In genomic region chr1:165235777-165236285, GRCh38 we compare ENCODE assay signal across 8 cellular contexts.
DNase-seq lines count a peak whose midpoint lies in the region; ATAC-seq and TF ChIP-seq lines count a peak whose summit lies in the region.

No MANE protein-coding gene starts in this region.

- H3K4me1 ChIP-seq in HAP-1, result peaks cover 3% of the 10 kb centered on the region; the same call in 1 of the 2 replicates
- H3K4me1 ChIP-seq in skeletal muscle satellite cell (ENCODE audit: control insufficient read depth, insufficient read depth, low read length), result no peaks in the 10 kb centered on the region
- H3K4me1 ChIP-seq in naive thymus-derived CD4-positive, alpha-beta T cell (ENCODE audit: control insufficient read depth in 2 of 2, insufficient read depth in 2 of 2, low read length in 2 of 2), result no peaks in the 10 kb centered on the region

- H3K27ac ChIP-seq in naive thymus-derived CD4-positive, alpha-beta T cell (ENCODE audit: low read depth, low read length), result no peak overlapping the region

- H3K36me3 Mint-ChIP-seq in activated CD8-positive, alpha-beta T cell treated with anti-CD3 and anti-CD28 coated beads for 36 hours (ENCODE audit: low read depth), result no peaks in the 10 kb centered on the region
- H3K36me3 Mint-ChIP-seq in naive thymus-derived CD4-positive, alpha-beta T cell, result peaks cover 0 to 4% (median 0%) of the 10 kb centered on the region in 5 donors

- H3K9ac ChIP-seq in skeletal muscle satellite cell (ENCODE audit: low read depth, low read length), result no peak overlapping the region

- in situ Hi-C loops in HAP-1 (cut with MboI; ENCODE audit: low sequenced_read_pairs), result no loop called here

- CTCF ChIA-PET in activated CD8-positive, alpha-beta T cell treated with anti-CD3 and anti-CD28 coated beads for 36 hours (lab: Charles Lee), result no interaction called here
- CTCF ChIA-PET in naive thymus-derived CD4-positive, alpha-beta T cell (lab: Charles Lee), result no interaction called here

- H3K27me3 ChIP-seq in HAP-1 (ENCODE audit: low read depth) (peaks cover 25% of the 10 kb centered on the region), skeletal muscle satellite cell (ENCODE audit: control insufficient read depth, insufficient read depth, low read length) (peaks cover 33% of the 10 kb centered on the region)
- H3K27me3 ChIP-seq in naive thymus-derived CD4-positive, alpha-beta T cell (ENCODE audit: control insufficient read depth in 2 of 2, insufficient read depth in 2 of 2, low read length in 2 of 2), result no peaks in the 10 kb centered on the region

- DNase-seq in HAP-1 (ENCODE audit: low spot score in 2 of 2) (peak; percentile 12 to 27), NCI-H774 (lab: John Stamatoyannopoulos, UW) (peak; percentile 67), iPS DF 4.7 (ENCODE audit: extremely low read depth, low spot score) (peak; percentile 22), cerebellar nuclear complex (lab: John Stamatoyannopoulos, UW) (no peak)
- no peak for DNase-seq in activated CD8-positive, alpha-beta T cell treated with anti-CD3 and anti-CD28 coated beads for 36 hours
- no peak for DNase-seq in NK-92 treated with Interleukin-12 subunit alpha and Interleukin-12 subunit beta, amount 100 ng/mL, for 24 hours (lab: John Stamatoyannopoulos, UW)
- DNase-seq in naive thymus-derived CD4-positive, alpha-beta T cell, result no peak

- no peak overlapping the region for H3K4me3 Mint-ChIP-seq in activated CD8-positive, alpha-beta T cell treated with anti-CD3 and anti-CD28 coated beads for 36 hours
- H3K4me3 Mint-ChIP-seq in naive thymus-derived CD4-positive, alpha-beta T cell, result peak overlapping the region in 2 of 10 donors; percentile 7 to 13

- H3K4me2 ChIP-seq in skeletal muscle satellite cell (ENCODE audit: low read length), result peak overlapping the region; percentile 41

- H3K27ac Mint-ChIP-seq in activated CD8-positive, alpha-beta T cell treated with anti-CD3 and anti-CD28 coated beads for 36 hours, result no peak overlapping the region
- no peak overlapping the region for H3K27ac Mint-ChIP-seq in naive thymus-derived CD4-positive, alpha-beta T cell

- ATAC-seq in activated CD8-positive, alpha-beta T cell treated with anti-CD3 and anti-CD28 coated beads for 36 hours, result no peak
- no peak for ATAC-seq in naive thymus-derived CD4-positive, alpha-beta T cell

- H3K36me3 ChIP-seq in HAP-1 (replicated peaks) (no peaks in the 10 kb centered on the region), skeletal muscle satellite cell (ENCODE audit: insufficient read depth, low read length) (no peaks in the 10 kb centered on the region)
- H3K36me3 ChIP-seq in naive thymus-derived CD4-positive, alpha-beta T cell (ENCODE audit: control insufficient read depth in 2 of 3, insufficient read depth in 3 of 3, low read length in 3 of 3), result no peaks in the 10 kb centered on the region

- peaks cover 45% of the 10 kb centered on the region for H3K27me3 Mint-ChIP-seq in activated CD8-positive, alpha-beta T cell treated with anti-CD3 and anti-CD28 coated beads for 36 hours
- H3K27me3 Mint-ChIP-seq in naive thymus-derived CD4-positive, alpha-beta T cell, result peaks cover 56 to 77% (median 72%) of the 10 kb centered on the region in 5 donors

- H3K4me3 ChIP-seq in HAP-1 (0 out of 2 replicates have a peak overlapping the region, but pooled peaks have one; percentile 3), skeletal muscle satellite cell (ENCODE audit: low read length) (no peak overlapping the region)
- no peak overlapping the region for H3K4me3 ChIP-seq in naive thymus-derived CD4-positive, alpha-beta T cell (ENCODE audit: low read length)

- H3K9me3 ChIP-seq in HAP-1, result no peaks in the 10 kb centered on the region
- no peaks in the 10 kb centered on the region for H3K9me3 ChIP-seq in skeletal muscle satellite cell (replicated peaks; ENCODE audit: low read length)
- no peaks in the 10 kb centered on the region for H3K9me3 ChIP-seq in naive thymus-derived CD4-positive, alpha-beta T cell (ENCODE audit: control insufficient read depth in 2 of 3, low read length in 3 of 3)

- TF ChIP-seq CTCF in activated CD8-positive, alpha-beta T cell treated with anti-CD3 and anti-CD28 coated beads for 36 hours (IDR thresholded peaks at IDR 0.05), result no peak

- intact Hi-C loops in activated CD8-positive, alpha-beta T cell treated with anti-CD3 and anti-CD28 coated beads for 36 hours (cut with micrococcal nuclease), result loop anchor here (10.0 kb wide), 1 partner anchor 119 kb away; the partner anchor contains the start of gene LMX1A
- intact Hi-C loops in naive thymus-derived CD4-positive, alpha-beta T cell (cut with micrococcal nuclease), result no loop called here

- H3K4me1 Mint-ChIP-seq in activated CD8-positive, alpha-beta T cell treated with anti-CD3 and anti-CD28 coated beads for 36 hours (ENCODE audit: low read depth), result no peaks in the 10 kb centered on the region
- peaks cover 0 to 12% (median 4%) of the 10 kb centered on the region in 7 donors for H3K4me1 Mint-ChIP-seq in naive thymus-derived CD4-positive, alpha-beta T cell

- POLR2A ChIA-PET in activated CD8-positive, alpha-beta T cell treated with anti-CD3 and anti-CD28 coated beads for 36 hours (lab: Charles Lee), result no interaction called here
- POLR2A ChIA-PET in naive thymus-derived CD4-positive, alpha-beta T cell (lab: Charles Lee), result no interaction called here

- no peaks in the 10 kb centered on the region for H3K9me3 Mint-ChIP-seq in activated CD8-positive, alpha-beta T cell treated with anti-CD3 and anti-CD28 coated beads for 36 hours
- peaks cover 0 to 11% (median 0%) of the 10 kb centered on the region in 11 donors for H3K9me3 Mint-ChIP-seq in naive thymus-derived CD4-positive, alpha-beta T cell

Comparison
In these comparisons a context has a peak if more than half of its experiments do, and no peak if none do; other contexts are left out.
1. DNase-seq: peak in HAP-1 (2 of 2), NCI-H774 (single experiment) and iPS DF 4.7 (single experiment); none in cerebellar nuclear complex (0 of 2), activated CD8-positive, alpha-beta T cell treated with anti-CD3 and anti-CD28 coated beads for 36 hours (single experiment), NK-92 treated with Interleukin-12 subunit alpha and Interleukin-12 subunit beta, amount 100 ng/mL, for 24 hours (single experiment) and naive thymus-derived CD4-positive, alpha-beta T cell (0 of 9).